Comparison of ENCODE assay signal across 30 cellular contexts in genomic region chr5:174180639-174181038, GRCh38.
"Had no signal": no experiment of that assay in that cellular context is flagged by ENCODE, and none has a peak within 500 bp of the region (broad histone marks: within the 10 kb centered on the region; RNA-seq: fewer than 3 reads in every experiment).

No MANE protein-coding gene starts in this region.

- ATAC-seq: left cardiac atrium; left lung; lower lobe of right lung; naive thymus-derived CD8-positive, alpha-beta T cell; right lobe of liver; stimulated activated naive B cell treated with anti-CD40 and anti-IgM and Interleukin-4, amounts not matched to agents 10 μg/mL and 1 μg/mL and 100 μg/mL, for 72 hours; stimulated activated naive CD8-positive, alpha-beta T cell treated with anti-CD3 and anti-CD28 coated beads, Interleukin-15, Interleukin-2, amounts not matched to agents 100 U/mL and 50 U/mL, for 24 hours had no signal

- H3K36me3 ChIP-seq: left lung, lower lobe of right lung, neutrophil, right atrium auricular region, right lobe of liver, stomach, thyroid gland, transverse colon, upper lobe of left lung, vagina had no signal

- H3K9ac ChIP-seq: parathyroid adenoma had no signal

- H3K27ac ChIP-seq: left lung, lower lobe of right lung, neutrophil, parathyroid adenoma, right atrium auricular region, right lobe of liver, skin epidermis, stomach, testis, thyroid gland, transverse colon, upper lobe of left lung, vagina had no signal

- H3K9me3 ChIP-seq: left lung, lower lobe of right lung, neutrophil, right atrium auricular region, right lobe of liver, stomach, testis, thyroid gland, transverse colon, upper lobe of left lung, vagina had no signal

- FAIRE-seq: keratinocyte had no signal

- H2AFZ ChIP-seq: parathyroid adenoma had no signal

- H3K27me3 ChIP-seq: left lung, right atrium auricular region, right lobe of liver, stomach, testis, thyroid gland, transverse colon, upper lobe of left lung, vagina had no signal

- H3K27ac Mint-ChIP-seq: naive thymus-derived CD8-positive, alpha-beta T cell; nephron; progenitor cell of endocrine pancreas; stimulated activated naive B cell treated with anti-CD40 and anti-IgM and Interleukin-4, amounts not matched to agents 10 μg/mL and 1 μg/mL and 100 μg/mL, for 72 hours had no signal

- H3K4me3 Mint-ChIP-seq: naive thymus-derived CD8-positive, alpha-beta T cell; nephron; neural crest cell; stimulated activated naive B cell treated with anti-CD40 and anti-IgM and Interleukin-4, amounts not matched to agents 10 μg/mL and 1 μg/mL and 100 μg/mL, for 72 hours had no signal

- H3K9me3 Mint-ChIP-seq: nephron, neural crest cell had no signal

- H3K4me3 ChIP-seq: left lung, lower lobe of right lung, right atrium auricular region, right lobe of liver, skin epidermis, stomach, testis, thyroid gland, transverse colon, upper lobe of left lung, vagina had no signal

- H3K36me3 Mint-ChIP-seq: naive thymus-derived CD8-positive, alpha-beta T cell; stimulated activated naive B cell treated with anti-CD40 and anti-IgM and Interleukin-4, amounts not matched to agents 10 μg/mL and 1 μg/mL and 100 μg/mL, for 72 hours had no signal

- DNase-seq: hypothalamus; kidney glomerular epithelial cell; left cardiac atrium; left lung; lower lobe of right lung; mammary epithelial cell; mesenchymal stem cell; naive thymus-derived CD8-positive, alpha-beta T cell; occipital lobe; right lobe of liver; stimulated activated CD4-positive, alpha-beta T cell treated with anti-CD3 and anti-CD28 coated beads, Interleukin-12 subunit alpha, Interleukin-12 subunit beta, amount 100 ng/mL, for 4 hours; stimulated activated CD4-positive, alpha-beta T cell treated with anti-CD3 and anti-CD28 coated beads, Interleukin-15, amount 100 ng/mL, for 24 hours; stimulated activated CD4-positive, alpha-beta T cell treated with anti-CD3 and anti-CD28 coated beads, Interleukin-2, amount 100 ng/mL, for 24 hours; stimulated activated CD4-positive, alpha-beta T cell treated with anti-CD3 and anti-CD28 coated beads, Interleukin-4, amount 100 ng/mL, for 1 hour; stimulated activated naive B cell treated with anti-CD40 and anti-IgM and Interleukin-4, amounts not matched to agents 10 μg/mL and 1 μg/mL and 100 μg/mL, for 72 hours; stimulated activated naive CD8-positive, alpha-beta T cell treated with anti-CD3 and anti-CD28 coated beads, Interleukin-15, Interleukin-2, amounts not matched to agents 100 U/mL and 50 U/mL, for 24 hours; stomach; testis; thyroid gland; transverse colon; upper lobe of left lung had no signal

- H3K79me2 ChIP-seq: parathyroid adenoma had no signal

- H3K4me1 Mint-ChIP-seq: nephron; neural crest cell; stimulated activated naive B cell treated with anti-CD40 and anti-IgM and Interleukin-4, amounts not matched to agents 10 μg/mL and 1 μg/mL and 100 μg/mL, for 72 hours had no signal

- H3K4me1 ChIP-seq: left lung, lower lobe of right lung, parathyroid adenoma, right atrium auricular region, stomach, thyroid gland, transverse colon, vagina had no signal
